In genomic region chr20:10673176-10673830, GRCh38 we compare ENCODE assay signal across 1 cellular context.
TF ChIP-seq lines count a peak whose summit lies in the region.

No MANE protein-coding gene starts in this region.

TF ChIP-seq in HepG2, 621 proteins besides CTCF, POLR2A, EP300 and RAD21 (continued from another document):
- TF ChIP-seq, protein P1, sequence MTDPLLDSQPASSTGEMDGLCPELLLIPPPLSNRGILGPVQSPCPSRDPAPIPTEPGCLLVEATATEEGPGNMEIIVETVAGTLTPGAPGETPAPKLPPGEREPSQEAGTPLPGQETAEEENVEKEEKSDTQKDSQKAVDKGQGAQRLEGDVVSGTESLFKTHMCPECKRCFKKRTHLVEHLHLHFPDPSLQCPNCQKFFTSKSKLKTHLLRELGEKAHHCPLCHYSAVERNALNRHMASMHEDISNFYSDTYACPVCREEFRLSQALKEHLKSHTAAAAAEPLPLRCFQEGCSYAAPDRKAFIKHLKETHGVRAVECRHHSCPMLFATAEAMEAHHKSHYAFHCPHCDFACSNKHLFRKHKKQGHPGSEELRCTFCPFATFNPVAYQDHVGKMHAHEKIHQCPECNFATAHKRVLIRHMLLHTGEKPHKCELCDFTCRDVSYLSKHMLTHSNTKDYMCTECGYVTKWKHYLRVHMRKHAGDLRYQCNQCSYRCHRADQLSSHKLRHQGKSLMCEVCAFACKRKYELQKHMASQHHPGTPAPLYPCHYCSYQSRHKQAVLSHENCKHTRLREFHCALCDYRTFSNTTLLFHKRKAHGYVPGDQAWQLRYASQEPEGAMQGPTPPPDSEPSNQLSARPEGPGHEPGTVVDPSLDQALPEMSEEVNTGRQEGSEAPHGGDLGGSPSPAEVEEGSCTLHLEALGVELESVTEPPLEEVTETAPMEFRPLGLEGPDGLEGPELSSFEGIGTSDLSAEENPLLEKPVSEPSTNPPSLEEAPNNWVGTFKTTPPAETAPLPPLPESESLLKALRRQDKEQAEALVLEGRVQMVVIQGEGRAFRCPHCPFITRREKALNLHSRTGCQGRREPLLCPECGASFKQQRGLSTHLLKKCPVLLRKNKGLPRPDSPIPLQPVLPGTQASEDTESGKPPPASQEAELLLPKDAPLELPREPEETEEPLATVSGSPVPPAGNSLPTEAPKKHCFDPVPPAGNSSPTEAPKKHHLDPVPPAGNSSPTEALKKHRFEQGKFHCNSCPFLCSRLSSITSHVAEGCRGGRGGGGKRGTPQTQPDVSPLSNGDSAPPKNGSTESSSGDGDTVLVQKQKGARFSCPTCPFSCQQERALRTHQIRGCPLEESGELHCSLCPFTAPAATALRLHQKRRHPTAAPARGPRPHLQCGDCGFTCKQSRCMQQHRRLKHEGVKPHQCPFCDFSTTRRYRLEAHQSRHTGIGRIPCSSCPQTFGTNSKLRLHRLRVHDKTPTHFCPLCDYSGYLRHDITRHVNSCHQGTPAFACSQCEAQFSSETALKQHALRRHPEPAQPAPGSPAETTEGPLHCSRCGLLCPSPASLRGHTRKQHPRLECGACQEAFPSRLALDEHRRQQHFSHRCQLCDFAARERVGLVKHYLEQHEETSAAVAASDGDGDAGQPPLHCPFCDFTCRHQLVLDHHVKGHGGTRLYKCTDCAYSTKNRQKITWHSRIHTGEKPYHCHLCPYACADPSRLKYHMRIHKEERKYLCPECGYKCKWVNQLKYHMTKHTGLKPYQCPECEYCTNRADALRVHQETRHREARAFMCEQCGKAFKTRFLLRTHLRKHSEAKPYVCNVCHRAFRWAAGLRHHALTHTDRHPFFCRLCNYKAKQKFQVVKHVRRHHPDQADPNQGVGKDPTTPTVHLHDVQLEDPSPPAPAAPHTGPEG (CRISPR knock-in tag; IDR thresholded peaks at IDR 0.05): peak; percentile 32; the same call in 1 of the 2 replicates
- TF ChIP-seq, protein P2, sequence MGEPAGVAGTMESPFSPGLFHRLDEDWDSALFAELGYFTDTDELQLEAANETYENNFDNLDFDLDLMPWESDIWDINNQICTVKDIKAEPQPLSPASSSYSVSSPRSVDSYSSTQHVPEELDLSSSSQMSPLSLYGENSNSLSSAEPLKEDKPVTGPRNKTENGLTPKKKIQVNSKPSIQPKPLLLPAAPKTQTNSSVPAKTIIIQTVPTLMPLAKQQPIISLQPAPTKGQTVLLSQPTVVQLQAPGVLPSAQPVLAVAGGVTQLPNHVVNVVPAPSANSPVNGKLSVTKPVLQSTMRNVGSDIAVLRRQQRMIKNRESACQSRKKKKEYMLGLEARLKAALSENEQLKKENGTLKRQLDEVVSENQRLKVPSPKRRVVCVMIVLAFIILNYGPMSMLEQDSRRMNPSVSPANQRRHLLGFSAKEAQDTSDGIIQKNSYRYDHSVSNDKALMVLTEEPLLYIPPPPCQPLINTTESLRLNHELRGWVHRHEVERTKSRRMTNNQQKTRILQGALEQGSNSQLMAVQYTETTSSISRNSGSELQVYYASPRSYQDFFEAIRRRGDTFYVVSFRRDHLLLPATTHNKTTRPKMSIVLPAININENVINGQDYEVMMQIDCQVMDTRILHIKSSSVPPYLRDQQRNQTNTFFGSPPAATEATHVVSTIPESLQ (CRISPR knock-in tag; conservative IDR thresholded peaks at IDR 0.05): no peak
- TF ChIP-seq TCF7L2 (IDR thresholded peaks at IDR 0.05; ENCODE audit: low read depth, low read length) (no peak), ZNF775 (CRISPR knock-in tag; IDR thresholded peaks at IDR 0.05; ENCODE audit: borderline replicate concordance) (no peak), ZNF460 (CRISPR knock-in tag; IDR thresholded peaks at IDR 0.05; ENCODE audit: borderline replicate concordance) (no peak), ZNF510 (CRISPR knock-in tag; IDR thresholded peaks at IDR 0.05; ENCODE audit: low read depth) (no peak), ELF4 (CRISPR knock-in tag; IDR thresholded peaks at IDR 0.05; ENCODE audit: borderline replicate concordance) (no peak), ZNF607 (CRISPR knock-in tag; IDR thresholded peaks at IDR 0.05; ENCODE audit: borderline replicate concordance) (no peak), ZNF512 (CRISPR knock-in tag; IDR thresholded peaks at IDR 0.05) (no peak), SP4 (CRISPR knock-in tag; IDR thresholded peaks at IDR 0.05) (peak; percentile 70; the same call in 1 of the 2 replicates), ZNF841 (CRISPR knock-in tag; IDR thresholded peaks at IDR 0.05; ENCODE audit: borderline replicate concordance) (0 out of 2 replicates have a peak, but pooled peaks have one; percentile 56), RBFOX2 (IDR thresholded peaks at IDR 0.05; ENCODE audit: low read depth, low read length) (peak; percentile 71), ZBTB7B (CRISPR knock-in tag; IDR thresholded peaks at IDR 0.05) (no peak), AHR (CRISPR knock-in tag; IDR thresholded peaks at IDR 0.05) (no peak; the same call in 1 of the 2 replicates), ZNF567 (CRISPR knock-in tag; IDR thresholded peaks at IDR 0.05; ENCODE audit: borderline replicate concordance) (no peak), CHD4 (IDR thresholded peaks at IDR 0.05; ENCODE audit: borderline replicate concordance, low read length) (no peak), CCAR2 (optimal IDR thresholded peaks at IDR 0.05; ENCODE audit: low read depth, low read length) (no peak), MEIS1 (CRISPR knock-in tag; IDR thresholded peaks at IDR 0.05; ENCODE audit: borderline replicate concordance) (no peak), GMEB1 (CRISPR knock-in tag; IDR thresholded peaks at IDR 0.05; ENCODE audit: borderline replicate concordance) (no peak)
- TF ChIP-seq, protein P3, sequence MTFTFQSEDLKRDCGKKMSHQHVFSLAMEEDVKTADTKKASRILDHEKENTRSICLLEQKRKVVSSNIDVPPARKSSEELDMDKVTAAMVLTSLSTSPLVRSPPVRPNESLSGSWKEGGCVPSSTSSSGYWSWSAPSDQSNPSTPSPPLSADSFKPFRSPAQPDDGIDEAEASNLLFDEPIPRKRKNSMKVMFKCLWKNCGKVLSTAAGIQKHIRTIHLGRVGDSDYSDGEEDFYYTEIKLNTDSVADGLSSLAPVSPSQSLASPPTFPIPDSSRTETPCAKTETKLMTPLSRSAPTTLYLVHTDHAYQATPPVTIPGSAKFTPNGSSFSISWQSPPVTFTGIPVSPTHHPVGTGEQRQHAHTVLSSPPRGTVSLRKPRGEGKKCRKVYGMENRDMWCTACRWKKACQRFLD (CRISPR knock-in tag; IDR thresholded peaks at IDR 0.05; ENCODE audit: borderline replicate concordance): no peak; the same call in 1 of the 2 replicates
- TF ChIP-seq, protein P4, sequence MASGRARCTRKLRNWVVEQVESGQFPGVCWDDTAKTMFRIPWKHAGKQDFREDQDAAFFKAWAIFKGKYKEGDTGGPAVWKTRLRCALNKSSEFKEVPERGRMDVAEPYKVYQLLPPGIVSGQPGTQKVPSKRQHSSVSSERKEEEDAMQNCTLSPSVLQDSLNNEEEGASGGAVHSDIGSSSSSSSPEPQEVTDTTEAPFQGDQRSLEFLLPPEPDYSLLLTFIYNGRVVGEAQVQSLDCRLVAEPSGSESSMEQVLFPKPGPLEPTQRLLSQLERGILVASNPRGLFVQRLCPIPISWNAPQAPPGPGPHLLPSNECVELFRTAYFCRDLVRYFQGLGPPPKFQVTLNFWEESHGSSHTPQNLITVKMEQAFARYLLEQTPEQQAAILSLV (CRISPR knock-in tag; IDR thresholded peaks at IDR 0.05; ENCODE audit: borderline replicate concordance): peak; percentile 49; the same call in 1 of the 2 replicates
TF ChIP-seq in HepG2: peak in this region for 69.
